7 cellular contexts compared by ENCODE assay signal in genomic region chr12:56262955-56263354, GRCh38. TPM values are rescaled to one million over a fixed set of nuclear protein-coding genes. Genes with fewer than 3 reads are reported as not detected.
"Had no signal": no experiment of that assay in that cellular context is flagged by ENCODE, and none has a peak within 500 bp of the region (broad histone marks: within the 10 kb centered on the region; RNA-seq: fewer than 3 reads in every experiment).

No MANE protein-coding gene starts in this region.

RNA-seq across cellular contexts. Expression of gene SLC39A5, which starts 33.1 kb away (rescaled TPM):
- total RNA-seq: heart left ventricle, left cardiac atrium, osteoblast, posterior vena cava, sigmoid colon, thoracic aorta, vagina had no signal
